8 cellular contexts compared by ENCODE assay signal in genomic region chr13:41916173-41916954, GRCh38. TPM values are rescaled to one million over a fixed set of nuclear protein-coding genes. Genes with fewer than 3 reads are reported as not detected.
DNase-seq lines count a peak whose midpoint lies in the region; ATAC-seq, FAIRE-seq and TF ChIP-seq lines count a peak whose summit lies in the region.

No MANE protein-coding gene starts in this region.

- no peaks in the 10 kb centered on the region for H3K9me3 ChIP-seq in muscle layer of duodenum (ENCODE audit: control insufficient read depth in 1 of 2, low read length in 2 of 2)

- TF ChIP-seq CTCF in astrocyte of the cerebellum (IDR thresholded peaks at IDR 0.05; ENCODE audit: low read depth, low read length, missing control alignments), result no peak

- DNase-seq in GM12891 (ENCODE audit: insufficient read length, low spot score) (peak; percentile 14), KBM-7 (peak; percentile 79), astrocyte of the cerebellum (ENCODE audit: low read depth) (peak; percentile 89), NCI-H524 treated with DMSO at 0.1 percent for 48 hours (lab: John Stamatoyannopoulos, UW) (no peak), mesenteric fat pad (ENCODE audit: low spot score) (no peak), NCI-H2029 treated with DMSO at 0.1 percent for 48 hours (lab: John Stamatoyannopoulos, UW) (no peak)

- TF ChIP-seq POLR2A in GM12891 (IDR thresholded peaks at IDR 0.05; ENCODE audit: low read depth, low read length), result no peak

- peaks cover 6 to 21% of the 10 kb centered on the region in 2 donors for H3K4me1 ChIP-seq in muscle layer of duodenum (ENCODE audit: control insufficient read depth in 1 of 2, insufficient read depth in 2 of 2, low read length in 2 of 2)

- ATAC-seq in GM21619 (IDR thresholded peaks at IDR 0.05; ENCODE audit: unreplicated experiment), result peak; percentile 98

- H3K27me3 ChIP-seq in muscle layer of duodenum (ENCODE audit: low read depth, low read length), result no peaks in the 10 kb centered on the region

- H3K4me3 ChIP-seq in astrocyte of the cerebellum (ENCODE audit: low read depth, low read length), result no peak overlapping the region
- peak overlapping the region in 1 of 2 donors; percentile 37 for H3K4me3 ChIP-seq in muscle layer of duodenum (ENCODE audit: low read depth in 1 of 2, low read length in 2 of 2)

- in situ Hi-C loops in KBM-7 (cut with MboI; ENCODE audit: low pct_unique_long_range_greater_than_20kb, low sequenced_read_pairs), result no loop called here
- in situ Hi-C loops in astrocyte of the cerebellum (cut with HindIII; ENCODE audit: low sequenced_read_pairs), result loop anchor here (10.0 kb wide), 1 partner anchor 252 kb away; no protein-coding TSS in a partner anchor

- H3K36me3 ChIP-seq in muscle layer of duodenum (ENCODE audit: control insufficient read depth in 1 of 2, insufficient read depth in 2 of 2, low read length in 2 of 2), result no peaks in the 10 kb centered on the region

- peak; percentile 94 for FAIRE-seq in GM12891 (lab: Jason Lieb, UNC)

- peak overlapping the region; percentile 31 for H3K27ac ChIP-seq in muscle layer of duodenum (ENCODE audit: low read length)

TF ChIP-seq in GM12891, 5 proteins besides CTCF, POLR2A, EP300 and RAD21:
- no peak for TF ChIP-seq PAX5 (IDR thresholded peaks at IDR 0.05; ENCODE audit: insufficient read depth, low read length, severe bottlenecking)
- TF ChIP-seq POU2F2 (IDR thresholded peaks at IDR 0.05; ENCODE audit: low read depth, low read length), result peak; percentile 39; the same call in 1 of the 2 replicates

RNA-seq across cellular contexts. Expression of gene VWA8, which starts 44.5 kb away (rescaled TPM):
- 6.5 TPM for polyA plus RNA-seq in GM12891 (2012; ENCODE audit: low read depth, missing spikeins)
- total RNA-seq in mesenteric fat pad, result 17.9 TPM

Comparison
In these comparisons a context has a peak if more than half of its experiments do, and no peak if none do; other contexts are left out.
1. DNase-seq: peak in GM12891 (single experiment), KBM-7 (single experiment) and astrocyte of the cerebellum (single experiment); none in NCI-H524 treated with DMSO at 0.1 percent for 48 hours (single experiment), mesenteric fat pad (single experiment) and NCI-H2029 treated with DMSO at 0.1 percent for 48 hours (single experiment).